17 cellular contexts compared by ENCODE assay signal in the genomic region with DNA sequence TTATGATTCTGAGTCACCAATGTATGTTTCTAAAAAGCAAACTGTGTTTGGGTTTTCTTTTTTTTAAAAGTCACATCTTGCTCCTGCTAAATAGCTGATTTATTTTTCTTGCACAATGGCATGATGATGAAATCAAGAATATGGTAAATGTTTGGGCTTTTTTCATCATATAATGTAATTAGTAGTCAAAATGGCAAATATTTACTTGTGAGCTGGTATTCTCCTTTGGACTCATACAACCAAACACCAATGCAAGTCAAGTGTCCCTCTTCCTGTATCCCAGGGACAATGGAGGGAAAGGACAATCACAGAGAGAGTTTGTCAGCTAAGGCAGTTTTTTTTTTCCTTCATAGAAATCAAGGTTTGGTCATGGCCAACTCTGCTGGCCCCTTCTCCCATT.
DNase-seq lines count a peak whose midpoint lies in the region; ATAC-seq, FAIRE-seq and TF ChIP-seq lines count a peak whose summit lies in the region.
"Had no signal": no experiment of that assay in that cellular context is flagged by ENCODE, and none has a peak within 500 bp of the region (broad histone marks: within the 10 kb centered on the region; RNA-seq: fewer than 3 reads in every experiment).

No MANE protein-coding gene starts in this region.

- H3K4me1 ChIP-seq in K562 (replicated peaks in 1 of 2; ENCODE audit: control insufficient read depth in 2 of 2, insufficient read depth in 2 of 2, low read length in 2 of 2): no peaks in the 10 kb centered on the region
- H3K4me1 ChIP-seq: BE2C had no signal

- no TSS peak for BruUV-seq in K562 (replicated peaks; lab: Mats Ljungman, UMichigan)

- no peak overlapping the region for H3K4me3 Mint-ChIP-seq in endothelial cell (ENCODE audit: unreplicated experiment)
- H3K4me3 Mint-ChIP-seq: CD4-positive, alpha-beta T cell; IgD-negative memory B cell had no signal

- no peaks in the 10 kb centered on the region for H3K79me2 ChIP-seq in K562 (ENCODE audit: control insufficient read depth, insufficient read depth, low read length)

- no peak for ATAC-seq in K562

- no peak overlapping the region for H3K27ac Mint-ChIP-seq in endothelial cell (ENCODE audit: unreplicated experiment)
- H3K27ac Mint-ChIP-seq: CD4-positive, alpha-beta T cell had no signal

- no peak overlapping the region for H3K4me3 ChIP-seq in K562

- no peaks in the 10 kb centered on the region for H3K36me3 Mint-ChIP-seq in endothelial cell (ENCODE audit: low read depth, unreplicated experiment)

- H2AFZ ChIP-seq in K562 (ENCODE audit: low read depth, low read length): no peak overlapping the region

- no peak for FAIRE-seq in K562 (lab: Jason Lieb, UNC)

- no peaks in the 10 kb centered on the region for H3K9me1 ChIP-seq in K562 (ENCODE audit: control insufficient read depth, insufficient read depth, low read length)

- H3K36me3 ChIP-seq in K562 (ENCODE audit: control insufficient read depth, insufficient read depth, low read length): no peaks in the 10 kb centered on the region
- H3K36me3 ChIP-seq: BE2C had no signal

- no peak for TF ChIP-seq POLR2A in K562 (conservative IDR thresholded peaks at IDR 0.05)

- POLR2A ChIA-PET in K562 (lab: Yijun Ruan, JAX): no interaction called here

- H3K27ac ChIP-seq in K562 (ENCODE audit: extremely low read depth, low read depth, low read length): no peak overlapping the region

- H3K9me3 ChIP-seq in K562 (replicated peaks; ENCODE audit: control insufficient read depth, insufficient read depth, low read depth, low read length): no peaks in the 10 kb centered on the region
- H3K9me3 ChIP-seq: BE2C had no signal

- DNase-seq in HCEC 1CT: peak; percentile 36
- DNase-seq in K562 (ENCODE audit: extremely low read depth in 1 of 4, low spot score in 3 of 4): no peak
- peak; percentile 43 for DNase-seq in iris pigment epithelial cell (ENCODE audit: low read depth)
- DNase-seq in endothelial cell (ENCODE audit: low spot score): no peak
- no peak for DNase-seq in iPS-NIHi11 (ENCODE audit: low spot score)
- no peak for DNase-seq in SIG-M5 treated with dmso at 0.1 percent for 504 hours (lab: John Stamatoyannopoulos, UW; ENCODE audit: unreplicated experiment)
- no peak for DNase-seq in hippocampal formation (lab: John Stamatoyannopoulos, UW)
- DNase-seq: BE2C; CD4-positive, alpha-beta T cell; DMS79; MV-4-11; NCI-H1436; NCI-H2029 treated with DMSO at 0.1 percent for 48 hours; NCI-H2171 treated with DMSO at 0.1 percent for 48 hours; NCI-H446 treated with DMSO at 0.1 percent for 48 hours; SW 1271 had no signal

- intact Hi-C loops in K562 (cut with micrococcal nuclease): no loop called here

- H3K27me3 ChIP-seq in K562 (ENCODE audit: control insufficient read depth in 2 of 2, insufficient read depth in 2 of 2, low read length in 2 of 2): no peaks in the 10 kb centered on the region
- H3K27me3 ChIP-seq: BE2C had no signal

- CTCF ChIA-PET in K562 (lab: Yijun Ruan, JAX; ENCODE audit: low intra/inter-chr PET ratio): no interaction called here

- no peak overlapping the region for H3K4me2 ChIP-seq in K562 (ENCODE audit: insufficient read depth, low read length)

- no peaks in the 10 kb centered on the region for H3K9me3 Mint-ChIP-seq in endothelial cell (ENCODE audit: unreplicated experiment)
- H3K9me3 Mint-ChIP-seq: CD4-positive, alpha-beta T cell; IgD-negative memory B cell had no signal

- H4K20me1 ChIP-seq in K562 (replicated peaks; ENCODE audit: control insufficient read depth, insufficient read depth, low read length): no peaks in the 10 kb centered on the region

- TF ChIP-seq RAD21 in K562 (CRISPR knock-in tag; conservative IDR thresholded peaks at IDR 0.05 in 1 of 2, IDR thresholded peaks at IDR 0.05 in 1 of 2): no peak

- no peak for TF ChIP-seq EP300 in K562 (IDR thresholded peaks at IDR 0.05; ENCODE audit: low read length)

- H3K4me1 Mint-ChIP-seq in endothelial cell (ENCODE audit: unreplicated experiment): no peaks in the 10 kb centered on the region

- in situ Hi-C loops in K562 (cut with MboI): no loop called here

- no peak overlapping the region for H3K9ac ChIP-seq in K562 (ENCODE audit: insufficient read depth in 1 of 2, low read depth in 2 of 2, low read length in 2 of 2)

- no peaks in the 10 kb centered on the region for H3K27me3 Mint-ChIP-seq in endothelial cell (ENCODE audit: unreplicated experiment)

- TF ChIP-seq CTCF in K562 (IDR thresholded peaks at IDR 0.05 in 2 of 3, conservative IDR thresholded peaks at IDR 0.05 in 1 of 3; ENCODE audit: insufficient read depth in 2 of 3, low read depth in 1 of 3, low read length in 3 of 3) (no peak), endothelial cell (IDR thresholded peaks at IDR 0.05; ENCODE audit: unreplicated experiment) (no peak)

TF ChIP-seq in K562, 482 proteins besides CTCF, POLR2A, EP300 and RAD21:
- TF ChIP-seq, protein P1, sequence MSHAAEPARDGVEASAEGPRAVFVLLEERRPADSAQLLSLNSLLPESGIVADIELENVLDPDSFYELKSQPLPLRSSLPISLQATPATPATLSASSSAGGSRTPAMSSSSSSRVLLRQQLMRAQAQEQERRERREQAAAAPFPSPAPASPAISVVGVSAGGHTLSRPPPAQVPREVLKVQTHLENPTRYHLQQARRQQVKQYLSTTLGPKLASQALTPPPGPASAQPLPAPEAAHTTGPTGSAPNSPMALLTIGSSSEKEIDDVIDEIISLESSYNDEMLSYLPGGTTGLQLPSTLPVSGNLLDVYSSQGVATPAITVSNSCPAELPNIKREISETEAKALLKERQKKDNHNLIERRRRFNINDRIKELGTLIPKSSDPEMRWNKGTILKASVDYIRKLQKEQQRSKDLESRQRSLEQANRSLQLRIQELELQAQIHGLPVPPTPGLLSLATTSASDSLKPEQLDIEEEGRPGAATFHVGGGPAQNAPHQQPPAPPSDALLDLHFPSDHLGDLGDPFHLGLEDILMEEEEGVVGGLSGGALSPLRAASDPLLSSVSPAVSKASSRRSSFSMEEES (CRISPR knock-in tag; IDR thresholded peaks at IDR 0.05): no peak
- TF ChIP-seq MIER1 (IDR thresholded peaks at IDR 0.05; ENCODE audit: low read depth) (no peak), OTX1 (CRISPR knock-in tag; IDR thresholded peaks at IDR 0.05) (no peak), ZNF696 (CRISPR knock-in tag; conservative IDR thresholded peaks at IDR 0.05) (no peak), CEBPG (CRISPR knock-in tag; IDR thresholded peaks at IDR 0.05) (no peak), CEBPG (tag; conservative IDR thresholded peaks at IDR 0.05 in 1 of 2, IDR thresholded peaks at IDR 0.05 in 1 of 2) (peak in 1 of 2 experiments; percentile 39; a peak in 1 of 4 replicates), FOSL1 (tag; conservative IDR thresholded peaks at IDR 0.05) (no peak), SMARCC2 (IDR thresholded peaks at IDR 0.05; ENCODE audit: low read depth) (no peak), ZNF830 (CRISPR knock-in tag; IDR thresholded peaks at IDR 0.05) (no peak), ZNF41 (CRISPR knock-in tag; conservative IDR thresholded peaks at IDR 0.05) (no peak), PHB2 (IDR thresholded peaks at IDR 0.05; ENCODE audit: low read depth) (no peak), ARNT (IDR thresholded peaks at IDR 0.05) (no peak)
- TF ChIP-seq, protein P2, sequence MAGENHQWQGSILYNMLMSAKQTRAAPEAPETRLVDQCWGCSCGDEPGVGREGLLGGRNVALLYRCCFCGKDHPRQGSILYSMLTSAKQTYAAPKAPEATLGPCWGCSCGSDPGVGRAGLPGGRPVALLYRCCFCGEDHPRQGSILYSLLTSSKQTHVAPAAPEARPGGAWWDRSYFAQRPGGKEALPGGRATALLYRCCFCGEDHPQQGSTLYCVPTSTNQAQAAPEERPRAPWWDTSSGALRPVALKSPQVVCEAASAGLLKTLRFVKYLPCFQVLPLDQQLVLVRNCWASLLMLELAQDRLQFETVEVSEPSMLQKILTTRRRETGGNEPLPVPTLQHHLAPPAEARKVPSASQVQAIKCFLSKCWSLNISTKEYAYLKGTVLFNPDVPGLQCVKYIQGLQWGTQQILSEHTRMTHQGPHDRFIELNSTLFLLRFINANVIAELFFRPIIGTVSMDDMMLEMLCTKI (IDR thresholded peaks at IDR 0.05; ENCODE audit: partially characterized antibody): no peak
- TF ChIP-seq, protein P3, sequence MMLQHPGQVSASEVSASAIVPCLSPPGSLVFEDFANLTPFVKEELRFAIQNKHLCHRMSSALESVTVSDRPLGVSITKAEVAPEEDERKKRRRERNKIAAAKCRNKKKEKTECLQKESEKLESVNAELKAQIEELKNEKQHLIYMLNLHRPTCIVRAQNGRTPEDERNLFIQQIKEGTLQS (IDR thresholded peaks at IDR 0.05): 0 out of 2 replicates have a peak, but pooled peaks have one; percentile 11
- TF ChIP-seq, protein P3 (CRISPR knock-in tag; conservative IDR thresholded peaks at IDR 0.05): no peak
- TF ChIP-seq, protein P4, sequence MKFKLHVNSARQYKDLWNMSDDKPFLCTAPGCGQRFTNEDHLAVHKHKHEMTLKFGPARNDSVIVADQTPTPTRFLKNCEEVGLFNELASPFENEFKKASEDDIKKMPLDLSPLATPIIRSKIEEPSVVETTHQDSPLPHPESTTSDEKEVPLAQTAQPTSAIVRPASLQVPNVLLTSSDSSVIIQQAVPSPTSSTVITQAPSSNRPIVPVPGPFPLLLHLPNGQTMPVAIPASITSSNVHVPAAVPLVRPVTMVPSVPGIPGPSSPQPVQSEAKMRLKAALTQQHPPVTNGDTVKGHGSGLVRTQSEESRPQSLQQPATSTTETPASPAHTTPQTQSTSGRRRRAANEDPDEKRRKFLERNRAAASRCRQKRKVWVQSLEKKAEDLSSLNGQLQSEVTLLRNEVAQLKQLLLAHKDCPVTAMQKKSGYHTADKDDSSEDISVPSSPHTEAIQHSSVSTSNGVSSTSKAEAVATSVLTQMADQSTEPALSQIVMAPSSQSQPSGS (CRISPR knock-in tag; IDR thresholded peaks at IDR 0.05): no peak

Comparison
In these comparisons a context has a peak if more than half of its experiments do, and no peak if none do; other contexts are left out.
1. DNase-seq: peak in HCEC 1CT (single experiment) and iris pigment epithelial cell (single experiment); none in K562 (0 of 4), endothelial cell (single experiment), iPS-NIHi11 (single experiment), SIG-M5 treated with dmso at 0.1 percent for 504 hours (single experiment) and hippocampal formation (0 of 2).